8 cellular contexts compared by ENCODE assay signal in genomic region chrX:40158036-40158706, GRCh38.
DNase-seq lines count a peak whose midpoint lies in the region; ATAC-seq and TF ChIP-seq lines count a peak whose summit lies in the region.

No MANE protein-coding gene starts in this region.

- H3K27me3 Mint-ChIP-seq in MCF 10A (ENCODE audit: insufficient read depth, unreplicated experiment), result peaks cover 12% of the 10 kb centered on the region
- H3K27me3 Mint-ChIP-seq in endodermal cell (ENCODE audit: insufficient read depth), result peaks cover 59% of the 10 kb centered on the region

- TF ChIP-seq CTCF in breast epithelium (IDR thresholded peaks at IDR 0.05), result peak in 1 of 3 donors; percentile 49
- TF ChIP-seq CTCF in MCF 10A (IDR thresholded peaks at IDR 0.05; ENCODE audit: unreplicated experiment), result no peak
- peak; percentile 50 for TF ChIP-seq CTCF in RWPE2 (IDR thresholded peaks at IDR 0.05; ENCODE audit: poor library complexity, severe bottlenecking)
- TF ChIP-seq CTCF in endodermal cell (conservative IDR thresholded peaks at IDR 0.05), result peak; percentile 68
- TF ChIP-seq CTCF in mucosa of descending colon (IDR thresholded peaks at IDR 0.05), result peak; percentile 52
- peak in 3 of 4 experiments; percentile 50 to 85 (median 58) for TF ChIP-seq CTCF in uterus (IDR thresholded peaks at IDR 0.05)

- no peak overlapping the region for H3K27ac Mint-ChIP-seq in MCF 10A (ENCODE audit: low read depth, unreplicated experiment)
- peak overlapping the region; percentile 78 for H3K27ac Mint-ChIP-seq in endodermal cell

- H3K36me3 Mint-ChIP-seq in MCF 10A (ENCODE audit: insufficient read depth, unreplicated experiment), result no peaks in the 10 kb centered on the region
- H3K36me3 Mint-ChIP-seq in endodermal cell (ENCODE audit: low read depth), result no peaks in the 10 kb centered on the region

- H3K27me3 ChIP-seq in breast epithelium (peaks cover 0 to 80% of the 10 kb centered on the region in 2 donors), RWPE2 (ENCODE audit: insufficient read depth, poor library complexity, severe bottlenecking) (no peaks in the 10 kb centered on the region), endodermal cell (ENCODE audit: control insufficient read depth, insufficient read depth, low read length, poor library complexity, severe bottlenecking) (peaks cover 13% of the 10 kb centered on the region), uterus (peaks cover 0 to 3% of the 10 kb centered on the region in 2 donors)

- peak; percentile 57 for ATAC-seq in RWPE2 (ENCODE audit: low read depth)
- ATAC-seq in mucosa of descending colon, result peak; percentile 68
- ATAC-seq in GM18907 (IDR thresholded peaks at IDR 0.05; ENCODE audit: unreplicated experiment), result no peak
- ATAC-seq in GM19328 (IDR thresholded peaks at IDR 0.05; ENCODE audit: unreplicated experiment), result no peak

- WGBS in endodermal cell (ENCODE audit: insufficient coverage in 1 of 2, insufficient read length in 1 of 2), 2 experiments, result 1% methylated on average over 68 of the region's 68 CpGs; no CpG with 5 or more reads in 1 of the 2 experiments

- no peak for TF ChIP-seq POLR2A in breast epithelium (IDR thresholded peaks at IDR 0.05)
- TF ChIP-seq POLR2A in uterus (IDR thresholded peaks at IDR 0.05), result peak in 1 of 2 donors; percentile 25

- H3K4me3 ChIP-seq in breast epithelium (peak overlapping the region; percentile 36 to 74 (median 51)), RWPE2 (ENCODE audit: severe bottlenecking) (peak overlapping the region; percentile 39), endodermal cell (ENCODE audit: low read length) (peak overlapping the region; percentile 73), mucosa of descending colon (no peak overlapping the region), uterus (peak overlapping the region; percentile 24 to 45)

- BruUV-seq in MCF 10A (replicated peaks; lab: Mats Ljungman, UMichigan), result no TSS peak

- CTCF ChIA-PET in MCF 10A (lab: Yijun Ruan, JAX), result no interaction called here

- intact Hi-C loops in breast epithelium (cut with DNase I; ENCODE audit: low total_unique reads), result no loop called here
- intact Hi-C loops in MCF 10A (cut with micrococcal nuclease), result loop anchor here (10.0 kb wide), 1 partner anchor 107 kb away; no protein-coding TSS in a partner anchor
- intact Hi-C loops in mucosa of descending colon (cut with DNase I, micrococcal nuclease), result loop anchor here in 1 of 2 donors (10.0 kb wide), 1 partner anchor 63 kb away; the partner anchor contains the start of gene BCOR
- intact Hi-C loops in uterus (cut with DNase I; ENCODE audit: low total_unique reads), result no loop called here

- no peak overlapping the region for H3K4me3 Mint-ChIP-seq in MCF 10A (ENCODE audit: unreplicated experiment)
- H3K4me3 Mint-ChIP-seq in endodermal cell, result peak overlapping the region; percentile 66

- no peaks in the 10 kb centered on the region for H3K9me3 Mint-ChIP-seq in MCF 10A (ENCODE audit: unreplicated experiment)
- H3K9me3 Mint-ChIP-seq in endodermal cell, result peaks cover 20% of the 10 kb centered on the region

- H3K4me1 Mint-ChIP-seq in MCF 10A (ENCODE audit: insufficient read depth, unreplicated experiment), result no peaks in the 10 kb centered on the region
- peaks cover 18% of the 10 kb centered on the region for H3K4me1 Mint-ChIP-seq in endodermal cell

- H3K36me3 ChIP-seq in breast epithelium, result no peaks in the 10 kb centered on the region
- H3K36me3 ChIP-seq in RWPE2 (ENCODE audit: low read depth), result no peaks in the 10 kb centered on the region
- H3K36me3 ChIP-seq in endodermal cell (ENCODE audit: control insufficient read depth, insufficient read depth, low read length), result no peaks in the 10 kb centered on the region
- no peaks in the 10 kb centered on the region for H3K36me3 ChIP-seq in mucosa of descending colon (ENCODE audit: low read depth)
- H3K36me3 ChIP-seq in uterus, result no peaks in the 10 kb centered on the region

- H3K9ac ChIP-seq in endodermal cell (ENCODE audit: extremely low read depth, low read length, poor library complexity, severe bottlenecking), result no peak overlapping the region

- POLR2A ChIA-PET in MCF 10A (lab: Yijun Ruan, JAX), result no interaction called here

- H3K9me3 ChIP-seq in breast epithelium (no peaks in the 10 kb centered on the region), RWPE2 (ENCODE audit: severe bottlenecking) (no peaks in the 10 kb centered on the region), endodermal cell (ENCODE audit: control insufficient read depth, low read length) (no peaks in the 10 kb centered on the region), mucosa of descending colon (no peaks in the 10 kb centered on the region), uterus (no peaks in the 10 kb centered on the region)

- H3K27ac ChIP-seq in breast epithelium (peak overlapping the region; percentile 45 to 86), RWPE2 (ENCODE audit: poor library complexity, severe bottlenecking) (no peak overlapping the region), endodermal cell (ENCODE audit: low read depth, low read length) (no peak overlapping the region), uterus (peak overlapping the region; percentile 58 to 85)

- DNase-seq in breast epithelium (ENCODE audit: low spot score in 2 of 2), result no peak
- no peak for DNase-seq in MCF 10A (ENCODE audit: unreplicated experiment)
- no peak for DNase-seq in RWPE2 (ENCODE audit: low spot score)
- DNase-seq in endodermal cell, result peak; percentile 83
- peak; percentile 23 to 58 (median 49) for DNase-seq in mucosa of descending colon
- peak; percentile 27 to 38 for DNase-seq in uterus

- H3K4me1 ChIP-seq in breast epithelium (no peaks in the 10 kb centered on the region), RWPE2 (ENCODE audit: insufficient read depth, poor library complexity, severe bottlenecking) (no peaks in the 10 kb centered on the region), endodermal cell (ENCODE audit: control insufficient read depth, insufficient read depth, low read length) (no peaks in the 10 kb centered on the region), mucosa of descending colon (ENCODE audit: low read depth) (peaks cover 3% of the 10 kb centered on the region), uterus (no peaks in the 10 kb centered on the region)

Comparison
In these comparisons a context has a peak if more than half of its experiments do, and no peak if none do; other contexts are left out.
1. DNase-seq: peak in endodermal cell (single experiment), mucosa of descending colon (3 of 3) and uterus (2 of 2); none in breast epithelium (0 of 2), MCF 10A (single experiment) and RWPE2 (single experiment).
2. H3K27ac ChIP-seq: peak in breast epithelium (2 of 2) and uterus (2 of 2); none in RWPE2 (single experiment) and endodermal cell (single experiment).
3. ATAC-seq: peak in RWPE2 (single experiment) and mucosa of descending colon (single experiment); none in GM18907 (single experiment) and GM19328 (single experiment).